Comparison of ENCODE assay signal across 10 cellular contexts in the genomic region with DNA sequence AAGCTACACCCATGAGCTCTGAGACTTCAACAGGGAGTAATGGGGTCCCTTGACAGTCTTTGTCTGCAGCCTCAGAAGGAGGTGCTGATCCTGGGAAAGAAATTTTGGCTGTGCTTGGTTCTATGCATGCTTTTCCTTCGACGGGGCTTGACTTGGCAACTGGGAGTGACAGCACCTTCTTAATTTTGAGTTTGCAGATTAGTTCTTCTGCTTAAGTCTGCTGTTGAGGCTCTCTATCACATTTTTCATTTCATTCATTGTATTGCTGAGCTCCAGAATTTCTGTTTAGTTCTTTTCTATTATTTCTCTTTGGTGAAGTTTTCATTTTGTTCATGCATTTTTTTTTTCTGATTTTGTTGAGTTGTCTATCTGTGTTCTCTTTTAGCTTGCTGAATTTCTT.
"Had no signal": no experiment of that assay in that cellular context is flagged by ENCODE, and none has a peak within 500 bp of the region (broad histone marks: within the 10 kb centered on the region; RNA-seq: fewer than 3 reads in every experiment).

No MANE protein-coding gene starts in this region.

- H2AFZ ChIP-seq: GM23338 had no signal

- H3K9me3 ChIP-seq: HAP-1 had no signal

- H3K4me3 Mint-ChIP-seq: GM23338, H9, HFFc6 had no signal

- H3K36me3 ChIP-seq: HAP-1 had no signal

- ATAC-seq: GM23338, HCT116 had no signal

- H3K4me3 ChIP-seq: GM23338, HAP-1 had no signal

- H3K27ac Mint-ChIP-seq: H9, HFFc6 had no signal

- DNase-seq: GOT3, H7, H9, HCEC 1CT, HFFc6 had no signal

- H3K4me2 ChIP-seq: GM23338 had no signal

- FAIRE-seq: H1, H54 had no signal

- H3K4me1 ChIP-seq: HAP-1 had no signal
